In genomic region chr17:10844667-10845387, GRCh38 we compare ENCODE assay signal across 8 cellular contexts. TPM values are rescaled to one million over a fixed set of nuclear protein-coding genes. Genes with fewer than 3 reads are reported as not detected.
A peak's percentile ranks its signal among the peaks of the same experiment; 100 is the strongest.
DNase-seq lines count a peak whose midpoint lies in the region; ATAC-seq and TF ChIP-seq lines count a peak whose summit lies in the region.

No MANE protein-coding gene starts in this region.

- peak overlapping the region; percentile 53 for H3K4me3 ChIP-seq in AG09309 (ENCODE audit: control insufficient read depth, low read depth, low read length)
- peak overlapping the region in 3 of 4 experiments; percentile 38 to 57 (median 55) for H3K4me3 ChIP-seq in fibroblast of lung (replicated peaks in 1 of 4; ENCODE audit: control extremely low read depth in 1 of 4, insufficient read depth in 1 of 4, low read depth in 3 of 4, low read length in 4 of 4)

- peak overlapping the region; percentile 65 for H2AFZ ChIP-seq in fibroblast of lung (ENCODE audit: low read length)

- ATAC-seq in GM18867 (IDR thresholded peaks at IDR 0.05; ENCODE audit: unreplicated experiment), result peak; percentile 85
- peak; percentile 76 for ATAC-seq in HG03280 (IDR thresholded peaks at IDR 0.05; ENCODE audit: unreplicated experiment)
- peak; percentile 92 to 99 for ATAC-seq in naive thymus-derived CD8-positive, alpha-beta T cell

- no peaks in the 10 kb centered on the region for H3K27me3 ChIP-seq in fibroblast of lung (ENCODE audit: control insufficient read depth, insufficient read depth, low read length)

- H3K36me3 ChIP-seq in fibroblast of lung (ENCODE audit: control insufficient read depth, insufficient read depth, low read length), result no peaks in the 10 kb centered on the region

- H3K27ac ChIP-seq in fibroblast of lung (ENCODE audit: insufficient read depth, low read length), result no peak overlapping the region

- no peak overlapping the region for H3K9ac ChIP-seq in fibroblast of lung (ENCODE audit: insufficient read depth, low read length)

- H3K4me2 ChIP-seq in fibroblast of lung (ENCODE audit: extremely low read depth, insufficient read depth, low read length), result peak overlapping the region; percentile 71

- H3K36me3 Mint-ChIP-seq in naive thymus-derived CD8-positive, alpha-beta T cell, result no peaks in the 10 kb centered on the region

- no peaks in the 10 kb centered on the region for H3K4me1 ChIP-seq in fibroblast of lung (ENCODE audit: control insufficient read depth, extremely low read depth, insufficient read depth, low read length)

- H3K4me1 Mint-ChIP-seq in naive thymus-derived CD8-positive, alpha-beta T cell, result peaks cover 5 to 10% (median 8%) of the 10 kb centered on the region in 4 donors

- DNase-seq in AG09309 (ENCODE audit: low read depth), result peak; percentile 3
- peak; percentile 32 for DNase-seq in OCI-M2 (lab: John Stamatoyannopoulos, UW; ENCODE audit: unreplicated experiment)
- peak; percentile 45 for DNase-seq in activated T-helper 1 cell treated with Interleukin-2 at 50 U/mL for 16 hours (ENCODE audit: low read depth)
- peak; percentile 37 to 66 for DNase-seq in fibroblast of lung (ENCODE audit: low read depth in 2 of 2)
- DNase-seq in naive thymus-derived CD8-positive, alpha-beta T cell, result peak; percentile 54 to 83 (median 64)
- peak; percentile 34 to 57 for DNase-seq in stimulated activated CD8-positive, alpha-beta memory T cell treated with anti-CD3 and anti-CD28 coated beads, Interleukin-7, amount 100 ng/mL, for 48 hours (ENCODE audit: extremely low read depth in 1 of 2, low read depth in 1 of 2)

- POLR2A ChIA-PET in naive thymus-derived CD8-positive, alpha-beta T cell (lab: Charles Lee), result interaction anchor here (0.8 kb wide), 1 partner anchor 198 kb away, joined by 3 read pairs; no protein-coding TSS in a partner anchor

- H3K9me3 ChIP-seq in fibroblast of lung (ENCODE audit: control insufficient read depth, insufficient read depth, low read depth, low read length), result no peaks in the 10 kb centered on the region

- H3K4me3 Mint-ChIP-seq in naive thymus-derived CD8-positive, alpha-beta T cell, result peak overlapping the region; percentile 78 to 93 (median 84)

- TF ChIP-seq CTCF in AG09309 (IDR thresholded peaks at IDR 0.05; ENCODE audit: control insufficient read depth, insufficient read depth, low read depth, low read length, missing control alignments) (peak; percentile 92), fibroblast of lung (conservative IDR thresholded peaks at IDR 0.05 in 1 of 2, IDR thresholded peaks at IDR 0.05 in 1 of 2; ENCODE audit: low read depth in 1 of 2, low read length in 2 of 2) (peak; percentile 84 to 86)

- H3K79me2 ChIP-seq in fibroblast of lung (ENCODE audit: control insufficient read depth, insufficient read depth, low read length), result no peaks in the 10 kb centered on the region

- H3K27ac Mint-ChIP-seq in naive thymus-derived CD8-positive, alpha-beta T cell, result peak overlapping the region in 5 of 10 donors; percentile 5 to 71 (median 60)

- H3K9me3 Mint-ChIP-seq in naive thymus-derived CD8-positive, alpha-beta T cell, result peaks cover 0 to 2% (median 0%) of the 10 kb centered on the region in 9 donors

- peaks cover 0 to 11% (median 5%) of the 10 kb centered on the region in 5 donors for H3K27me3 Mint-ChIP-seq in naive thymus-derived CD8-positive, alpha-beta T cell

- no peaks in the 10 kb centered on the region for H4K20me1 ChIP-seq in fibroblast of lung (ENCODE audit: control insufficient read depth, extremely low read depth, insufficient read depth, low read length)

RNA-seq across cellular contexts. Expression of gene PIRT, which starts 6.9 kb away (rescaled TPM):
- total RNA-seq in fibroblast of lung, result not detected in 2 replicates
- not detected in 2 replicates for polyA plus RNA-seq in fibroblast of lung
- polyA plus RNA-seq in fibroblast of lung (2012), result not detected in 2 replicates
- not detected in 2 replicates for polyA minus RNA-seq in fibroblast of lung (ENCODE audit: low replicate concordance)
- not detected for total RNA-seq in naive thymus-derived CD8-positive, alpha-beta T cell
- not detected for polyA plus RNA-seq in naive thymus-derived CD8-positive, alpha-beta T cell

RNA-seq across cellular contexts. Expression of gene TMEM238L, which starts 40.9 kb away (rescaled TPM):
- not detected in 2 replicates for total RNA-seq in fibroblast of lung
- polyA plus RNA-seq in fibroblast of lung, result not detected in 2 replicates
- polyA plus RNA-seq in fibroblast of lung (2012), result not detected in 2 replicates
- not detected in 2 replicates for polyA minus RNA-seq in fibroblast of lung (ENCODE audit: low replicate concordance)
- not detected for total RNA-seq in naive thymus-derived CD8-positive, alpha-beta T cell
- polyA plus RNA-seq in naive thymus-derived CD8-positive, alpha-beta T cell, result under 1 TPM in 1 of 3 donors, not detected in 2; 0.65 TPM

Comparison
In these comparisons a context has a peak if more than half of its experiments do, and no peak if none do; other contexts are left out.
1. DNase-seq: peak in every context shown above with its lines; median percentile 64 in naive thymus-derived CD8-positive, alpha-beta T cell; 52 in fibroblast of lung; 46 in stimulated activated CD8-positive, alpha-beta memory T cell treated with anti-CD3 and anti-CD28 coated beads, Interleukin-7, amount 100 ng/mL, for 48 hours; 45 in activated T-helper 1 cell treated with Interleukin-2 at 50 U/mL for 16 hours; 32 in OCI-M2; 3 in AG09309.